ENCODE assay signal across 11 cellular contexts in genomic region chr14:51614707-51615106, GRCh38. TPM values are rescaled to one million over a fixed set of nuclear protein-coding genes. Genes with fewer than 3 reads are reported as not detected.
DNase-seq lines count a peak whose midpoint lies in the region; FAIRE-seq and TF ChIP-seq lines count a peak whose summit lies in the region.
"Had no signal": no experiment of that assay in that cellular context is flagged by ENCODE, and none has a peak within 500 bp of the region (broad histone marks: within the 10 kb centered on the region; RNA-seq: fewer than 3 reads in every experiment).

No MANE protein-coding gene starts in this region.

- POLR2A ChIA-PET in HEK293 (lab: Yijun Ruan, JAX): interaction anchor here (0.5 kb wide), 1 partner anchor 83 kb away, joined by 3 read pairs; no protein-coding TSS in a partner anchor

- peaks cover 54% of the 10 kb centered on the region for H3K79me2 ChIP-seq in keratinocyte (ENCODE audit: control insufficient read depth, insufficient read depth, low read length)

- H3K4me1 ChIP-seq in HEK293 (ENCODE audit: control insufficient read depth, insufficient read depth, low read length) (peaks cover 9% of the 10 kb centered on the region), keratinocyte (ENCODE audit: control insufficient read depth, extremely low read depth, insufficient read depth, low read length) (peaks cover 14% of the 10 kb centered on the region)

- TF ChIP-seq CTCF in HEK293 (tag by site-specific recombination; IDR thresholded peaks at IDR 0.05): no peak
- no peak for TF ChIP-seq CTCF in keratinocyte (optimal IDR thresholded peaks at IDR 0.05 in 1 of 3, IDR thresholded peaks at IDR 0.05 in 1 of 3, conservative IDR thresholded peaks at IDR 0.05 in 1 of 3; ENCODE audit: extremely low read depth in 1 of 3, insufficient read depth in 2 of 3, low read length in 3 of 3)

- no peak overlapping the region for H3K4me2 ChIP-seq in keratinocyte (ENCODE audit: control insufficient read depth, extremely low read depth, insufficient read depth, low read depth, low read length)

- H3K9me3 ChIP-seq in HEK293 (ENCODE audit: control insufficient read depth, insufficient read depth, low read depth, low read length) (no peaks in the 10 kb centered on the region), keratinocyte (ENCODE audit: control insufficient read depth, low read depth, low read length) (no peaks in the 10 kb centered on the region)

- dilution Hi-C loops in keratinocyte (cut with MboI; ENCODE audit: extremely low pct_ligation_motif_present, low sequenced_read_pairs): no loop called here

- DNase-seq in EH (ENCODE audit: low read depth) (peak; percentile 77), NCI-H524 (lab: John Stamatoyannopoulos, UW) (peak; percentile 91 to 98), keratinocyte (ENCODE audit: low read depth, low spot score) (no peak), middle frontal gyrus (ENCODE audit: extremely low spot score, low spot score) (no peak), T-helper 2 cell (no peak), GM19238 (ENCODE audit: insufficient read length, low spot score) (no peak)
- DNase-seq: brain microvascular endothelial cell, NCI-H2029 treated with DMSO at 0.1 percent for 48 hours had no signal

- H3K4me3 ChIP-seq in HEK293 (ENCODE audit: low read depth, low read length) (no peak overlapping the region), keratinocyte (ENCODE audit: control insufficient read depth in 2 of 3, extremely low read depth in 1 of 3, insufficient read depth in 2 of 3, low read depth in 1 of 3, low read length in 3 of 3) (no peak overlapping the region)

- CTCF ChIA-PET in HEK293 (lab: Yijun Ruan, JAX): interaction anchor here (0.6 to 1.8 kb wide), 2 partner anchors 31 to 322 kb away, joined by 3 to 5 read pairs; no protein-coding TSS in a partner anchor

- H3K9me1 ChIP-seq in keratinocyte (ENCODE audit: control insufficient read depth, extremely low read depth, insufficient read depth, low read length): no peaks in the 10 kb centered on the region

- peaks cover 11% of the 10 kb centered on the region for H4K20me1 ChIP-seq in keratinocyte (ENCODE audit: control insufficient read depth, extremely low read depth, insufficient read depth, low read length)

- H3K36me3 ChIP-seq in HEK293 (ENCODE audit: control insufficient read depth in 2 of 2, insufficient read depth in 1 of 2, low read length in 2 of 2): no peaks in the 10 kb centered on the region
- H3K36me3 ChIP-seq in keratinocyte (ENCODE audit: control insufficient read depth in 2 of 2, extremely low read depth in 1 of 2, insufficient read depth in 2 of 2, low read length in 2 of 2): peaks cover 0 to 4% of the 10 kb centered on the region in 2 experiments
- H3K36me3 ChIP-seq: brain microvascular endothelial cell had no signal

- H3K27me3 ChIP-seq in keratinocyte (ENCODE audit: control insufficient read depth, extremely low read depth, insufficient read depth, low read length): no peaks in the 10 kb centered on the region
- H3K27me3 ChIP-seq: brain microvascular endothelial cell had no signal

- FAIRE-seq in keratinocyte (lab: Jason Lieb, UNC): peak; percentile 52
- FAIRE-seq: G401.6 had no signal

- H3K27ac ChIP-seq in HEK293 (ENCODE audit: extremely low read depth, low read depth, low read length) (no peak overlapping the region), keratinocyte (ENCODE audit: control insufficient read depth, insufficient read depth, low read length) (no peak overlapping the region)
- H3K27ac ChIP-seq: brain microvascular endothelial cell had no signal

- no peak overlapping the region for H2AFZ ChIP-seq in keratinocyte (ENCODE audit: control insufficient read depth, low read length)

- H3K9ac ChIP-seq in keratinocyte (ENCODE audit: control insufficient read depth, extremely low read depth, insufficient read depth, low read length): no peak overlapping the region

TF ChIP-seq in HEK293, 187 proteins besides CTCF, POLR2A, EP300 and RAD21:
- TF ChIP-seq PRDM4 (tag by site-specific recombination; IDR thresholded peaks at IDR 0.05) (no peak), OVOL3 (tag by site-specific recombination; IDR thresholded peaks at IDR 0.05) (no peak), SP7 (tag by site-specific recombination; IDR thresholded peaks at IDR 0.05) (peak; percentile 95), PRDM6 (tag by site-specific recombination; IDR thresholded peaks at IDR 0.05) (peak; percentile 54)

RNA-seq across cellular contexts. Expression of gene FRMD6, which starts 37.0 kb away (rescaled TPM):
- polyA plus RNA-seq in keratinocyte: 116 to 122 TPM (median 120 TPM) in 3 replicates
- 28.5 TPM for polyA plus RNA-seq in keratinocyte (2011; ENCODE audit: low read depth)
- 60.2 and 96.5 TPM in 2 replicates for polyA plus RNA-seq in keratinocyte (2011; cell fraction: cytosol; rRNA removed)
- polyA plus RNA-seq in keratinocyte (2011; cell fraction: nucleus; rRNA removed): 130 and 133 TPM in 2 replicates
- polyA plus RNA-seq in keratinocyte (2012; ENCODE audit: low replicate concordance): 53.6 and 94.8 TPM in 2 replicates
- polyA minus RNA-seq in keratinocyte: 122 to 230 TPM (median 217 TPM) in 3 replicates
- polyA minus RNA-seq in keratinocyte (2011; cell fraction: cytosol; rRNA and poly(A)+ RNA removed): 159 TPM
- 314 and 552 TPM in 2 replicates for polyA minus RNA-seq in keratinocyte (2011; cell fraction: nucleus; rRNA and poly(A)+ RNA removed)
- polyA plus RNA-seq: IgD-negative memory B cell had no signal

Comparison
In these comparisons a context has a peak if more than half of its experiments do, and no peak if none do; other contexts are left out.
1. DNase-seq: peak in EH (single experiment) and NCI-H524 (2 of 2); none in keratinocyte (single experiment), middle frontal gyrus (single experiment), T-helper 2 cell (0 of 5) and GM19238 (single experiment).